Comparison of ENCODE assay signal across 34 cellular contexts in the genomic region with DNA sequence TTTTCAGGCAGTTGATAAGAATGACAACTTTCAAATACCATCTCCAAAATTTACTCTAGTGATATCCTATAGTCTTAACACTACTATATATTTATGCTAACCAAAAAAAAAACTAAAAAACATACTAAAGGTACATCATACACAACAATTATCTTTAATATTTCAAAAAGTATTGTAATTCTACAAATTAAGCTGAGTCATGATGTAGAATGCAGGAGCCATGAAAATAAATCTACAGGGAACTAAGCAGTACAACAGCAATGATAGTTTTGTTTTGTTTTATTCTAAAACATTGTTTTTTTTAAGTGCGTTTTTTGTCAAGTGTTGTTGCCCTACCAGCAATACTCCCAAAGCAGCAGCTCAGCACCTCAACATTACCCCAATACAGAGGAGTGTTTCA.
"Had no signal": no experiment of that assay in that cellular context is flagged by ENCODE, and none has a peak within 500 bp of the region (broad histone marks: within the 10 kb centered on the region; RNA-seq: fewer than 3 reads in every experiment).

No MANE protein-coding gene starts in this region.

- H3K36me3 ChIP-seq: ascending aorta, breast epithelium, cardiac muscle cell, colonic mucosa, esophagus squamous epithelium, gastroesophageal sphincter, heart right ventricle, WERI-Rb-1 had no signal

- DNase-seq: activated CD4-positive, alpha-beta memory T cell treated with anti-CD3 and anti-CD28 coated beads for 36 hours; activated CD4-positive, alpha-beta T cell treated with anti-CD3 and anti-CD28 coated beads for 36 hours; activated CD4-positive, alpha-beta T cell treated with anti-CD3 and anti-CD28 coated beads, Interleukin-2, amount 10 ng/mL, durations not matched to agents 24 days and 14 days; activated CD4-positive, CD25-positive, alpha-beta regulatory T cell; activated CD4-positive, CD25-positive, alpha-beta regulatory T cell treated with anti-CD3 and anti-CD28 coated beads, Interleukin-2, amount 50 U/mL, for 72 hours; activated CD8-positive, alpha-beta memory T cell treated with anti-CD3 and anti-CD28 coated beads, Interleukin-2, amount 50 U/mL, for 48 hours; activated CD8-positive, alpha-beta T cell treated with anti-CD3 and anti-CD28 coated beads, Interleukin-2, amount 10 ng/mL, durations not matched to agents 7 days and 5 days; activated gamma-delta T cell; activated naive CD4-positive, alpha-beta T cell; activated naive CD4-positive, alpha-beta T cell treated with anti-CD3 and anti-CD28 coated beads, Interleukin-2, amount 10 ng/mL, durations not matched to agents 7 days and 5 days; activated naive CD8-positive, alpha-beta T cell treated with anti-CD3 and anti-CD28 coated beads, Interleukin-2, amount 10 ng/mL, durations not matched to agents 7 days and 5 days; activated T-cell treated with anti-CD3 and anti-CD28 coated beads for 4 hours; activated T-cell treated with anti-CD3 and anti-CD28 coated beads, Interleukin-2, amount 50 U/mL, for 24 hours; activated T-cell treated with anti-CD3 and anti-CD28 coated beads, Interleukin-2, amount 50 U/mL, for 72 hours; central memory CD4-positive, alpha-beta T cell; cerebellar nuclear complex; colonic mucosa; effector CD8-positive, alpha-beta T cell; esophagus squamous epithelium; foreskin melanocyte; heart right ventricle; T-helper 17 cell; T1000; WERI-Rb-1 had no signal

- FAIRE-seq: endometrium, endothelial cell of umbilical vein had no signal

- H3K36me3 Mint-ChIP-seq: activated CD4-positive, alpha-beta memory T cell treated with anti-CD3 and anti-CD28 coated beads for 36 hours; activated naive CD4-positive, alpha-beta T cell treated with anti-CD3 and anti-CD28 coated beads, Interleukin-2, amount 10 ng/mL, durations not matched to agents 7 days and 5 days; activated naive CD4-positive, alpha-beta T cell treated with anti-CD3 and anti-CD28 coated beads, Interleukin-2, amount 50 U/mL, for 72 hours; activated naive CD8-positive, alpha-beta T cell treated with anti-CD3 and anti-CD28 coated beads, Interleukin-2, amount 10 ng/mL, durations not matched to agents 7 days and 5 days; brain had no signal

- H3K27ac Mint-ChIP-seq: activated CD4-positive, alpha-beta memory T cell treated with anti-CD3 and anti-CD28 coated beads for 36 hours; activated CD4-positive, alpha-beta T cell treated with anti-CD3 and anti-CD28 coated beads for 36 hours; activated CD4-positive, alpha-beta T cell treated with anti-CD3 and anti-CD28 coated beads, Interleukin-2, amount 10 ng/mL, durations not matched to agents 24 days and 14 days; activated CD8-positive, alpha-beta T cell treated with anti-CD3 and anti-CD28 coated beads, Interleukin-2, amount 10 ng/mL, durations not matched to agents 7 days and 5 days; activated naive CD4-positive, alpha-beta T cell treated with anti-CD3 and anti-CD28 coated beads, Interleukin-2, amount 10 ng/mL, durations not matched to agents 7 days and 5 days; activated naive CD4-positive, alpha-beta T cell treated with anti-CD3 and anti-CD28 coated beads, Interleukin-2, amount 50 U/mL, for 72 hours; activated naive CD8-positive, alpha-beta T cell treated with anti-CD3 and anti-CD28 coated beads, Interleukin-2, amount 10 ng/mL, durations not matched to agents 7 days and 5 days; activated T-cell treated with anti-CD3 and anti-CD28 coated beads, Interleukin-2, amount 50 U/mL, for 24 hours; activated T-cell treated with anti-CD3 and anti-CD28 coated beads, Interleukin-2, amount 50 U/mL, for 72 hours; brain; T-helper 17 cell; T-helper 2 cell treated with Interferon-gamma antibody and Interleukin-4, amounts not matched to agents 5 μg/mL and 100 μg/mL, for 36 hours had no signal

- H3K27me3 ChIP-seq: ascending aorta, breast epithelium, cardiac muscle cell, colonic mucosa, esophagus squamous epithelium, gastroesophageal sphincter, heart right ventricle had no signal

- H3K9me3 Mint-ChIP-seq: activated CD4-positive, alpha-beta memory T cell treated with anti-CD3 and anti-CD28 coated beads for 36 hours; activated CD4-positive, alpha-beta T cell treated with anti-CD3 and anti-CD28 coated beads, Interleukin-2, amount 10 ng/mL, durations not matched to agents 24 days and 14 days; activated naive CD4-positive, alpha-beta T cell treated with anti-CD3 and anti-CD28 coated beads, Interleukin-2, amount 10 ng/mL, durations not matched to agents 7 days and 5 days; activated naive CD4-positive, alpha-beta T cell treated with anti-CD3 and anti-CD28 coated beads, Interleukin-2, amount 50 U/mL, for 72 hours; activated naive CD8-positive, alpha-beta T cell treated with anti-CD3 and anti-CD28 coated beads, Interleukin-2, amount 10 ng/mL, durations not matched to agents 7 days and 5 days; activated T-cell treated with anti-CD3 and anti-CD28 coated beads, Interleukin-2, amount 50 U/mL, for 24 hours; activated T-cell treated with anti-CD3 and anti-CD28 coated beads, Interleukin-2, amount 50 U/mL, for 72 hours; brain; T-helper 2 cell treated with Interferon-gamma antibody and Interleukin-4, amounts not matched to agents 5 μg/mL and 100 μg/mL, for 36 hours had no signal

- ATAC-seq: activated CD4-positive, alpha-beta T cell treated with anti-CD3 and anti-CD28 coated beads for 36 hours; activated CD8-positive, alpha-beta T cell treated with anti-CD3 and anti-CD28 coated beads, Interleukin-2, amount 10 ng/mL, durations not matched to agents 7 days and 5 days; activated naive CD4-positive, alpha-beta T cell treated with anti-CD3 and anti-CD28 coated beads, Interleukin-2, amount 50 U/mL, for 72 hours; activated T-cell treated with anti-CD3 and anti-CD28 coated beads, Interleukin-2, amount 50 U/mL, for 72 hours; gastroesophageal sphincter; heart right ventricle; T-helper 17 cell had no signal

- H3K9me3 ChIP-seq: ascending aorta, breast epithelium, colonic mucosa, esophagus squamous epithelium, gastroesophageal sphincter, heart right ventricle had no signal

- H3K4me3 Mint-ChIP-seq: activated CD4-positive, alpha-beta memory T cell treated with anti-CD3 and anti-CD28 coated beads for 36 hours; activated CD4-positive, alpha-beta T cell treated with anti-CD3 and anti-CD28 coated beads for 36 hours; activated CD4-positive, alpha-beta T cell treated with anti-CD3 and anti-CD28 coated beads, Interleukin-2, amount 10 ng/mL, durations not matched to agents 24 days and 14 days; activated CD8-positive, alpha-beta T cell treated with anti-CD3 and anti-CD28 coated beads, Interleukin-2, amount 10 ng/mL, durations not matched to agents 7 days and 5 days; activated naive CD4-positive, alpha-beta T cell treated with anti-CD3 and anti-CD28 coated beads, Interleukin-2, amount 10 ng/mL, durations not matched to agents 7 days and 5 days; activated naive CD8-positive, alpha-beta T cell treated with anti-CD3 and anti-CD28 coated beads, Interleukin-2, amount 10 ng/mL, durations not matched to agents 7 days and 5 days; activated T-cell treated with anti-CD3 and anti-CD28 coated beads, Interleukin-2, amount 50 U/mL, for 24 hours; activated T-cell treated with anti-CD3 and anti-CD28 coated beads, Interleukin-2, amount 50 U/mL, for 72 hours; brain; T-helper 17 cell; T-helper 2 cell treated with Interferon-gamma antibody and Interleukin-4, amounts not matched to agents 5 μg/mL and 100 μg/mL, for 36 hours had no signal

- H3K27ac ChIP-seq: ascending aorta, breast epithelium, cardiac muscle cell, colonic mucosa, epithelial cell of prostate, esophagus squamous epithelium, gastroesophageal sphincter, heart right ventricle, WERI-Rb-1 had no signal

- H3K4me3 ChIP-seq: ascending aorta, breast epithelium, cardiac muscle cell, colonic mucosa, esophagus squamous epithelium, gastroesophageal sphincter, heart right ventricle had no signal

- H3K4me1 ChIP-seq: ascending aorta, breast epithelium, colonic mucosa, esophagus squamous epithelium, gastroesophageal sphincter, heart right ventricle had no signal

- H3K27me3 Mint-ChIP-seq: activated CD4-positive, alpha-beta memory T cell treated with anti-CD3 and anti-CD28 coated beads for 36 hours; activated CD4-positive, alpha-beta T cell treated with anti-CD3 and anti-CD28 coated beads for 36 hours; activated CD4-positive, alpha-beta T cell treated with anti-CD3 and anti-CD28 coated beads, Interleukin-2, amount 10 ng/mL, durations not matched to agents 24 days and 14 days; activated naive CD4-positive, alpha-beta T cell treated with anti-CD3 and anti-CD28 coated beads, Interleukin-2, amount 10 ng/mL, durations not matched to agents 7 days and 5 days; activated T-cell treated with anti-CD3 and anti-CD28 coated beads, Interleukin-2, amount 50 U/mL, for 24 hours; brain; T-helper 17 cell had no signal

- H3K4me1 Mint-ChIP-seq: activated CD4-positive, alpha-beta T cell treated with anti-CD3 and anti-CD28 coated beads for 36 hours; activated CD4-positive, alpha-beta T cell treated with anti-CD3 and anti-CD28 coated beads, Interleukin-2, amount 10 ng/mL, durations not matched to agents 24 days and 14 days; activated naive CD4-positive, alpha-beta T cell treated with anti-CD3 and anti-CD28 coated beads, Interleukin-2, amount 10 ng/mL, durations not matched to agents 7 days and 5 days; activated naive CD8-positive, alpha-beta T cell treated with anti-CD3 and anti-CD28 coated beads, Interleukin-2, amount 10 ng/mL, durations not matched to agents 7 days and 5 days; brain; T-helper 17 cell had no signal
